ENCODE assay signal across 16 cellular contexts in the genomic region with DNA sequence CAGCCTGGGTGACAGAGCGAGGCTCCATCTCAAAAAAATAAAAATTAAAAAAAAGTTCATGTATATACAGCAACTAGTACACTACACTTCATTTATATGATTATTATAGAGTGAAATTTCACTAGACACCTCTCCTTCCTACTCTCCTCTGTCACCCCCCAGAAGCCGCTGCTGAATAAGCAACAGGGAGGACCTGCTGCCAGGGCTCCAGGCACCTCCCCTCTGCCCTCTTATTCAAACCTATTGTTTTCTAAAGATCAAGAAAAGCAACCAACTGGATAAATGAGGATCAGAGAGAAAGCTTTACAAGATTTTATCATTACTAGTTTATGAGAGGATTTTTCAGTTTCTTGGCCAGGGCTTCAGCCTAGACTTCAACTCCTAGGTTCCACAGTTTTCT.
DNase-seq lines count a peak whose midpoint lies in the region; ATAC-seq, FAIRE-seq and TF ChIP-seq lines count a peak whose summit lies in the region.
"Had no signal": no experiment of that assay in that cellular context is flagged by ENCODE, and none has a peak within 500 bp of the region (broad histone marks: within the 10 kb centered on the region; RNA-seq: fewer than 3 reads in every experiment).

No MANE protein-coding gene starts in this region.

- H3K4me2 ChIP-seq in GM23338: no peak overlapping the region
- H3K4me2 ChIP-seq in keratinocyte (ENCODE audit: control insufficient read depth, extremely low read depth, insufficient read depth, low read depth, low read length): no peak overlapping the region
- H3K4me2 ChIP-seq in neural progenitor cell: peak overlapping the region; percentile 34
- H3K4me2 ChIP-seq: BLaER1 treated with 17β-estradiol and CSF1 and Interleukin-3, amounts not matched to agents 10 nM and 100 nM had no signal

- H3K27me3 Mint-ChIP-seq in GM23338 (ENCODE audit: insufficient read depth, low read depth, poor library complexity): peaks cover 2% of the 10 kb centered on the region
- H3K27me3 Mint-ChIP-seq in brain: no peaks in the 10 kb centered on the region
- peaks cover 2% of the 10 kb centered on the region for H3K27me3 Mint-ChIP-seq in neural progenitor cell (ENCODE audit: insufficient read depth, low read depth)
- H3K27me3 Mint-ChIP-seq: CD4-positive, CD25-positive, alpha-beta regulatory T cell had no signal

- intact Hi-C loops in right lobe of liver (cut with DNase I): no loop called here

- 0 out of 2 replicates have a peak, but pooled peaks cover 7% of the 10 kb centered on the region for H3F3A ChIP-seq in GM23338 (replicated peaks; ENCODE audit: low read depth)
- peaks cover 23% of the 10 kb centered on the region for H3F3A ChIP-seq in neural progenitor cell (ENCODE audit: low read depth)

- H3K9me3 Mint-ChIP-seq in GM23338 (no peaks in the 10 kb centered on the region), brain (no peaks in the 10 kb centered on the region), neural progenitor cell (no peaks in the 10 kb centered on the region)
- H3K9me3 Mint-ChIP-seq: CD4-positive, CD25-positive, alpha-beta regulatory T cell had no signal

- H3K4me3 Mint-ChIP-seq in GM23338: no peak overlapping the region
- H3K4me3 Mint-ChIP-seq in brain: no peak overlapping the region
- no peak overlapping the region for H3K4me3 Mint-ChIP-seq in neural progenitor cell
- H3K4me3 Mint-ChIP-seq: CD4-positive, CD25-positive, alpha-beta regulatory T cell had no signal

- dilution Hi-C loops in keratinocyte (cut with MboI; ENCODE audit: extremely low pct_ligation_motif_present, low sequenced_read_pairs): no loop called here

- TF ChIP-seq CTCF in GM23338 (conservative IDR thresholded peaks at IDR 0.05; ENCODE audit: low read depth in 2 of 2) (no peak), brain (conservative IDR thresholded peaks at IDR 0.05) (no peak), keratinocyte (optimal IDR thresholded peaks at IDR 0.05 in 1 of 3, IDR thresholded peaks at IDR 0.05 in 1 of 3, conservative IDR thresholded peaks at IDR 0.05 in 1 of 3; ENCODE audit: extremely low read depth in 1 of 3, insufficient read depth in 2 of 3, low read length in 3 of 3) (no peak), neural progenitor cell (IDR thresholded peaks at IDR 0.05) (no peak), right lobe of liver (IDR thresholded peaks at IDR 0.05) (no peak)

- H3K27ac Mint-ChIP-seq in GM23338 (0 out of 2 replicates have a peak overlapping the region, but pooled peaks have one; percentile 50), brain (peak overlapping the region in 3 of 5 experiments; percentile 38 to 86 (median 69)), neural progenitor cell (peak overlapping the region; percentile 53)

- 83% methylated on average over 2 of the region's 2 CpGs for WGBS in right lobe of liver (ENCODE audit: insufficient coverage, low coverage, low lambda C conversion rate, missing lambda C conversion rate)

- H2AFZ ChIP-seq in GM23338 (no peak overlapping the region), keratinocyte (ENCODE audit: control insufficient read depth, low read length) (no peak overlapping the region), neural progenitor cell (replicated peaks) (no peak overlapping the region)
- H2AFZ ChIP-seq: GM23248 had no signal

- peak; percentile 79 for ATAC-seq in GM23338
- no peak for ATAC-seq in right lobe of liver
- ATAC-seq: GM12878 had no signal

- no peak for FAIRE-seq in keratinocyte (lab: Jason Lieb, UNC)
- FAIRE-seq: GM12878, GM18507 had no signal

- H3K9me2 ChIP-seq in GM23338 (ENCODE audit: insufficient read depth): no peaks in the 10 kb centered on the region

- H3K36me3 Mint-ChIP-seq in GM23338 (ENCODE audit: low read depth) (peaks cover 44% of the 10 kb centered on the region), brain (peaks cover 80% of the 10 kb centered on the region), neural progenitor cell (peaks cover 42% of the 10 kb centered on the region)

- peaks cover 17% of the 10 kb centered on the region for H3K36me3 ChIP-seq in GM23338 (ENCODE audit: insufficient read depth)
- H3K36me3 ChIP-seq in keratinocyte (ENCODE audit: control insufficient read depth in 2 of 2, extremely low read depth in 1 of 2, insufficient read depth in 2 of 2, low read length in 2 of 2): peaks cover 17 to 22% of the 10 kb centered on the region in 2 experiments
- H3K36me3 ChIP-seq in neural progenitor cell: no peaks in the 10 kb centered on the region
- peaks cover 0 to 58% (median 18%) of the 10 kb centered on the region in 4 donors for H3K36me3 ChIP-seq in right lobe of liver

- H3K9me3 ChIP-seq in keratinocyte (ENCODE audit: control insufficient read depth, low read depth, low read length) (no peaks in the 10 kb centered on the region), neural progenitor cell (ENCODE audit: low read depth) (no peaks in the 10 kb centered on the region), right lobe of liver (no peaks in the 10 kb centered on the region)
- H3K9me3 ChIP-seq: BLaER1 treated with 17β-estradiol and CSF1 and Interleukin-3, amounts not matched to agents 10 nM and 100 nM had no signal

- H3K27ac ChIP-seq in GM23338 (ENCODE audit: low read depth) (no peak overlapping the region), keratinocyte (ENCODE audit: control insufficient read depth, insufficient read depth, low read length) (peak overlapping the region; percentile 1), neural progenitor cell (peak overlapping the region; percentile 92), right lobe of liver (no peak overlapping the region)
- H3K27ac ChIP-seq: BLaER1 treated with 17β-estradiol and CSF1 and Interleukin-3, amounts not matched to agents 10 nM and 100 nM; GM23248 had no signal

- H4K20me1 ChIP-seq in GM23338 (replicated peaks; ENCODE audit: insufficient read depth): peaks cover 3% of the 10 kb centered on the region; the same call in 1 of the 2 replicates
- no peaks in the 10 kb centered on the region for H4K20me1 ChIP-seq in keratinocyte (ENCODE audit: control insufficient read depth, extremely low read depth, insufficient read depth, low read length)
- no peaks in the 10 kb centered on the region for H4K20me1 ChIP-seq in neural progenitor cell (ENCODE audit: low read depth)

- DNase-seq in GM23338 (ENCODE audit: low spot score) (no peak), keratinocyte (ENCODE audit: low read depth, low spot score) (no peak), neural progenitor cell (ENCODE audit: low spot score) (peak; percentile 63), right lobe of liver (no peak), SHP77 (lab: John Stamatoyannopoulos, UW) (no peak), NCI-H146 (lab: John Stamatoyannopoulos, UW) (no peak)
- no peak for DNase-seq in activated T-cell treated with anti-CD3 and anti-CD28 coated beads, Interleukin-2, amount 50 U/mL, for 1 hour
- DNase-seq: 8988T; CD4-positive, CD25-positive, alpha-beta regulatory T cell; DMS 273 treated with DMSO at 0.1 percent for 48 hours; H7 had no signal

- H3K9ac ChIP-seq in keratinocyte (ENCODE audit: control insufficient read depth, extremely low read depth, insufficient read depth, low read length) (no peak overlapping the region), neural progenitor cell (no peak overlapping the region)
- H3K9ac ChIP-seq: BLaER1 treated with 17β-estradiol and CSF1 and Interleukin-3, amounts not matched to agents 10 nM and 100 nM; GM23248 had no signal

- H3K4me1 ChIP-seq in GM23338 (ENCODE audit: insufficient read depth) (no peaks in the 10 kb centered on the region), keratinocyte (ENCODE audit: control insufficient read depth, extremely low read depth, insufficient read depth, low read length) (peaks cover 24% of the 10 kb centered on the region), neural progenitor cell (peaks cover 24% of the 10 kb centered on the region), right lobe of liver (no peaks in the 10 kb centered on the region)

- H3K79me2 ChIP-seq in GM23338 (replicated peaks; ENCODE audit: insufficient read depth) (no peaks in the 10 kb centered on the region), keratinocyte (ENCODE audit: control insufficient read depth, insufficient read depth, low read length) (no peaks in the 10 kb centered on the region), neural progenitor cell (ENCODE audit: low read depth) (no peaks in the 10 kb centered on the region)

- H3K27me3 ChIP-seq in GM23338 (ENCODE audit: insufficient read depth): no peaks in the 10 kb centered on the region
- H3K27me3 ChIP-seq in keratinocyte (ENCODE audit: control insufficient read depth, extremely low read depth, insufficient read depth, low read length): no peaks in the 10 kb centered on the region
- no peaks in the 10 kb centered on the region for H3K27me3 ChIP-seq in neural progenitor cell
- H3K27me3 ChIP-seq in right lobe of liver: no peaks in the 10 kb centered on the region
- H3K27me3 ChIP-seq: BLaER1 treated with 17β-estradiol and CSF1 and Interleukin-3, amounts not matched to agents 10 nM and 100 nM had no signal

- H3K9me1 ChIP-seq in keratinocyte (ENCODE audit: control insufficient read depth, extremely low read depth, insufficient read depth, low read length): peaks cover 4% of the 10 kb centered on the region

- TF ChIP-seq POLR2A in right lobe of liver (IDR thresholded peaks at IDR 0.05): no peak

- H3K4me3 ChIP-seq in GM23338 (no peak overlapping the region), keratinocyte (ENCODE audit: control insufficient read depth in 2 of 3, extremely low read depth in 1 of 3, insufficient read depth in 2 of 3, low read depth in 1 of 3, low read length in 3 of 3) (no peak overlapping the region), neural progenitor cell (peak overlapping the region; percentile 23), right lobe of liver (no peak overlapping the region)
- H3K4me3 ChIP-seq: BLaER1 treated with 17β-estradiol and CSF1 and Interleukin-3, amounts not matched to agents 10 nM and 100 nM; GM12878; GM23248 had no signal

- H3K4me1 Mint-ChIP-seq in GM23338: peaks cover 9% of the 10 kb centered on the region
- H3K4me1 Mint-ChIP-seq in brain: peaks cover 27% of the 10 kb centered on the region
- H3K4me1 Mint-ChIP-seq in neural progenitor cell: peaks cover 18% of the 10 kb centered on the region

Comparison
In these comparisons a context has a peak if more than half of its experiments do, and no peak if none do; other contexts are left out.
1. H3K27ac ChIP-seq: peak in keratinocyte (single experiment) and neural progenitor cell (single experiment); none in GM23338 (single experiment) and right lobe of liver (0 of 3).
2. Peak in every context shown above with its lines, with median percentiles within 50 percentile points of each other: H3K27ac Mint-ChIP-seq.